11 cellular contexts compared by ENCODE assay signal in genomic region chr5:141889282-141889871, GRCh38. TPM values are rescaled to one million over a fixed set of nuclear protein-coding genes. Genes with fewer than 3 reads are reported as not detected.
A peak's percentile ranks its signal among the peaks of the same experiment; 100 is the strongest.
DNase-seq lines count a peak whose midpoint lies in the region; ATAC-seq, FAIRE-seq and TF ChIP-seq lines count a peak whose summit lies in the region.
"Had no signal": no experiment of that assay in that cellular context is flagged by ENCODE, and none has a peak within 500 bp of the region (broad histone marks: within the 10 kb centered on the region; RNA-seq: fewer than 3 reads in every experiment).

No MANE protein-coding gene starts in this region.

- DNase-seq in HFFc6 (no peak), adipocyte (ENCODE audit: low read depth) (peak; percentile 32), HepG2 (ENCODE audit: low spot score) (no peak), HK-2 (ENCODE audit: unreplicated experiment) (no peak)
- DNase-seq in stimulated activated naive B cell treated with anti-CD40 and anti-IgM and Interleukin-4, amounts not matched to agents 10 μg/mL and 1 μg/mL and 100 μg/mL, for 72 hours, result no peak
- no peak for DNase-seq in activated CD4-positive, alpha-beta T cell treated with anti-CD3 and anti-CD28 coated beads, Interleukin-2, amount 10 ng/mL, durations not matched to agents 7 days and 5 days
- DNase-seq: activated CD4-positive, alpha-beta memory T cell treated with anti-CD3 and anti-CD28 coated beads for 36 hours; cerebellar nuclear complex had no signal

- BruUV-seq in HepG2 (replicated peaks; lab: Mats Ljungman, UMichigan), result no TSS peak

- 16% methylated on average over 3 of the region's 3 CpGs for WGBS in HepG2 (ENCODE audit: low lambda C conversion rate)

- H3K79me2 ChIP-seq in HepG2 (ENCODE audit: insufficient read depth, low read length), result no peaks in the 10 kb centered on the region

- TF ChIP-seq EP300 in HepG2 (IDR thresholded peaks at IDR 0.05; ENCODE audit: low read depth in 2 of 2, low read length in 2 of 2), result no peak
- no peak for TF ChIP-seq EP300 in HepG2 (CRISPR knock-in tag; IDR thresholded peaks at IDR 0.05; ENCODE audit: borderline replicate concordance)

- in situ Hi-C loops in HepG2 (cut with HindIII; ENCODE audit: extremely low pct_ligation_motif_present, low pct_unique_long_range_greater_than_20kb), result no loop called here

- H3K9me3 Mint-ChIP-seq in HFFc6, result no peaks in the 10 kb centered on the region
- H3K9me3 Mint-ChIP-seq in stimulated activated naive B cell treated with anti-CD40 and anti-IgM and Interleukin-4, amounts not matched to agents 10 μg/mL and 1 μg/mL and 100 μg/mL, for 72 hours, result no peaks in the 10 kb centered on the region
- H3K9me3 Mint-ChIP-seq in activated CD4-positive, alpha-beta T cell treated with anti-CD3 and anti-CD28 coated beads, Interleukin-2, amount 10 ng/mL, durations not matched to agents 7 days and 5 days, result no peaks in the 10 kb centered on the region
- H3K9me3 Mint-ChIP-seq: activated CD4-positive, alpha-beta memory T cell treated with anti-CD3 and anti-CD28 coated beads for 36 hours had no signal

- H3K4me2 ChIP-seq in HepG2 (ENCODE audit: low read depth, low read length), result no peak overlapping the region

- FAIRE-seq in HepG2 (lab: Jason Lieb, UNC), result no peak

- no peaks in the 10 kb centered on the region for H3K9me3 ChIP-seq in adipocyte (ENCODE audit: control insufficient read depth, low read length)
- H3K9me3 ChIP-seq in HepG2 (ENCODE audit: low read length), result no peaks in the 10 kb centered on the region
- H3K9me3 ChIP-seq: right atrium auricular region had no signal

- H2AFZ ChIP-seq in HepG2 (ENCODE audit: low read length), result no peak overlapping the region

- TF ChIP-seq POLR2A in HepG2 (IDR thresholded peaks at IDR 0.05; ENCODE audit: insufficient read depth in 1 of 2, low read depth in 2 of 2, low read length in 2 of 2), result no peak

- no peak overlapping the region for H3K4me3 Mint-ChIP-seq in HFFc6
- no peak overlapping the region for H3K4me3 Mint-ChIP-seq in stimulated activated naive B cell treated with anti-CD40 and anti-IgM and Interleukin-4, amounts not matched to agents 10 μg/mL and 1 μg/mL and 100 μg/mL, for 72 hours
- H3K4me3 Mint-ChIP-seq in activated CD4-positive, alpha-beta T cell treated with anti-CD3 and anti-CD28 coated beads, Interleukin-2, amount 10 ng/mL, durations not matched to agents 7 days and 5 days, result no peak overlapping the region
- H3K4me3 Mint-ChIP-seq: activated CD4-positive, alpha-beta memory T cell treated with anti-CD3 and anti-CD28 coated beads for 36 hours had no signal

- no peaks in the 10 kb centered on the region for H3K4me1 ChIP-seq in adipocyte (ENCODE audit: control insufficient read depth, insufficient read depth, low read length)
- no peaks in the 10 kb centered on the region for H3K4me1 ChIP-seq in HepG2 (ENCODE audit: insufficient read depth, low read length)
- H3K4me1 ChIP-seq: right atrium auricular region had no signal

- peak; percentile 58 for TF ChIP-seq CTCF in C4-2B (conservative IDR thresholded peaks at IDR 0.05)
- TF ChIP-seq CTCF in HFFc6 (IDR thresholded peaks at IDR 0.05), result peak; percentile 69
- TF ChIP-seq CTCF in HepG2 (CRISPR knock-in tag; IDR thresholded peaks at IDR 0.05), result peak; percentile 43

- H3K9ac ChIP-seq in adipocyte (ENCODE audit: low read length) (no peak overlapping the region), HepG2 (ENCODE audit: insufficient read depth, low read depth, low read length) (no peak overlapping the region)

- H3K4me1 Mint-ChIP-seq in HFFc6 (ENCODE audit: low read depth), result no peaks in the 10 kb centered on the region
- H3K4me1 Mint-ChIP-seq in stimulated activated naive B cell treated with anti-CD40 and anti-IgM and Interleukin-4, amounts not matched to agents 10 μg/mL and 1 μg/mL and 100 μg/mL, for 72 hours, result peaks cover 3 to 6% of the 10 kb centered on the region in 2 donors
- H3K4me1 Mint-ChIP-seq in activated CD4-positive, alpha-beta T cell treated with anti-CD3 and anti-CD28 coated beads, Interleukin-2, amount 10 ng/mL, durations not matched to agents 7 days and 5 days, result no peaks in the 10 kb centered on the region

- H3K27ac ChIP-seq in C4-2B, result no peak overlapping the region
- no peak overlapping the region for H3K27ac ChIP-seq in HepG2 (ENCODE audit: extremely low read length, insufficient read depth, low read length)
- H3K27ac ChIP-seq: right atrium auricular region had no signal

- H3K4me3 ChIP-seq in adipocyte (ENCODE audit: low read length) (no peak overlapping the region), HepG2 (replicated peaks in 1 of 3; ENCODE audit: insufficient read depth in 1 of 3, low read depth in 2 of 3, low read length in 3 of 3) (no peak overlapping the region)
- H3K4me3 ChIP-seq: right atrium auricular region had no signal

- H4K20me1 ChIP-seq in HepG2 (ENCODE audit: insufficient read depth, low read length), result no peaks in the 10 kb centered on the region

- 0 out of 3 replicates have a peak, but pooled peaks have one; percentile 44 for ATAC-seq in HepG2
- ATAC-seq in stimulated activated naive B cell treated with anti-CD40 and anti-IgM and Interleukin-4, amounts not matched to agents 10 μg/mL and 1 μg/mL and 100 μg/mL, for 72 hours (replicated peaks), result no peak
- no peak for ATAC-seq in GM18873 (IDR thresholded peaks at IDR 0.05; ENCODE audit: low FRiP score, unreplicated experiment)

- peaks cover 22% of the 10 kb centered on the region for H3K27me3 Mint-ChIP-seq in HFFc6 (ENCODE audit: insufficient read depth)
- peaks cover 31 to 37% of the 10 kb centered on the region in 2 donors for H3K27me3 Mint-ChIP-seq in stimulated activated naive B cell treated with anti-CD40 and anti-IgM and Interleukin-4, amounts not matched to agents 10 μg/mL and 1 μg/mL and 100 μg/mL, for 72 hours
- peaks cover 25% of the 10 kb centered on the region for H3K27me3 Mint-ChIP-seq in activated CD4-positive, alpha-beta T cell treated with anti-CD3 and anti-CD28 coated beads, Interleukin-2, amount 10 ng/mL, durations not matched to agents 7 days and 5 days

- CTCF ChIA-PET in HepG2 (lab: Yijun Ruan, JAX; ENCODE audit: low intra/inter-chr PET ratio, low total read pairs), result interaction anchor here (0.7 to 2.3 kb wide), 2 partner anchors 56 to 71 kb away, joined by 3 to 17 read pairs; no protein-coding TSS in a partner anchor
- CTCF ChIA-PET in activated CD4-positive, alpha-beta T cell treated with anti-CD3 and anti-CD28 coated beads, Interleukin-2, amount 10 ng/mL, durations not matched to agents 7 days and 5 days (lab: Charles Lee), result interaction anchor here (0.6 to 1.8 kb wide), 3 partner anchors 186 to 224 kb away, joined by 3 to 6 read pairs (median 4); no protein-coding TSS in a partner anchor

- H3K27ac Mint-ChIP-seq in HFFc6, result no peak overlapping the region
- H3K27ac Mint-ChIP-seq in stimulated activated naive B cell treated with anti-CD40 and anti-IgM and Interleukin-4, amounts not matched to agents 10 μg/mL and 1 μg/mL and 100 μg/mL, for 72 hours, result no peak overlapping the region
- no peak overlapping the region for H3K27ac Mint-ChIP-seq in activated CD4-positive, alpha-beta T cell treated with anti-CD3 and anti-CD28 coated beads, Interleukin-2, amount 10 ng/mL, durations not matched to agents 7 days and 5 days
- H3K27ac Mint-ChIP-seq: activated CD4-positive, alpha-beta memory T cell treated with anti-CD3 and anti-CD28 coated beads for 36 hours had no signal

- intact Hi-C loops in HepG2 (cut with micrococcal nuclease; ENCODE audit: unreplicated experiment), result loop anchor here (1.0 kb wide), 1 partner anchor 71 kb away; no protein-coding TSS in a partner anchor

- H3K27me3 ChIP-seq in adipocyte (replicated peaks; ENCODE audit: control insufficient read depth, insufficient read depth, low read length) (peaks cover 15% of the 10 kb centered on the region), HepG2 (ENCODE audit: control insufficient read depth in 1 of 2, insufficient read depth in 2 of 2, low read length in 2 of 2) (no peaks in the 10 kb centered on the region)

- no peak for TF ChIP-seq RAD21 in HepG2 (CRISPR knock-in tag; IDR thresholded peaks at IDR 0.05)

- POLR2A ChIA-PET in HepG2 (lab: Yijun Ruan, JAX), result no interaction called here
- POLR2A ChIA-PET in activated CD4-positive, alpha-beta T cell treated with anti-CD3 and anti-CD28 coated beads, Interleukin-2, amount 10 ng/mL, durations not matched to agents 7 days and 5 days (lab: Charles Lee), result no interaction called here

- no peaks in the 10 kb centered on the region for H3K36me3 Mint-ChIP-seq in HFFc6 (ENCODE audit: low read depth)
- H3K36me3 Mint-ChIP-seq in stimulated activated naive B cell treated with anti-CD40 and anti-IgM and Interleukin-4, amounts not matched to agents 10 μg/mL and 1 μg/mL and 100 μg/mL, for 72 hours, result no peaks in the 10 kb centered on the region
- H3K36me3 Mint-ChIP-seq in activated CD4-positive, alpha-beta T cell treated with anti-CD3 and anti-CD28 coated beads, Interleukin-2, amount 10 ng/mL, durations not matched to agents 7 days and 5 days (ENCODE audit: low read depth), result no peaks in the 10 kb centered on the region
- H3K36me3 Mint-ChIP-seq: activated CD4-positive, alpha-beta memory T cell treated with anti-CD3 and anti-CD28 coated beads for 36 hours had no signal

- no peaks in the 10 kb centered on the region for H3K36me3 ChIP-seq in adipocyte (ENCODE audit: control insufficient read depth, insufficient read depth, low read length, severe bottlenecking)
- no peaks in the 10 kb centered on the region for H3K36me3 ChIP-seq in HepG2 (replicated peaks in 1 of 2; ENCODE audit: control insufficient read depth in 1 of 2, insufficient read depth in 2 of 2, low read length in 2 of 2)
- H3K36me3 ChIP-seq: right atrium auricular region had no signal

RNA-seq across cellular contexts. Expression of gene PCDH1, which starts 11.2 kb away (rescaled TPM):
- total RNA-seq in HFFc6 (2021; fragmentation: NEBNext Ultra II Directional; extraction: Animal tissue kit (Norgen Biotek cat#: 25700)), result under 1 TPM in 5 of 6 experiments, not detected in 1; 0.07 to 0.18 (median 0.07) TPM
- 0.11 and 0.13 TPM in 2 replicates for total RNA-seq in HepG2 (2016; rRNA removed; fragmentation: Illumina TruSeq; extraction: Trizol)
- total RNA-seq in HepG2 (2016; cell fraction: cytosol; rRNA removed; fragmentation: Illumina TruSeq; extraction: Trizol; ENCODE audit: low read depth), result not detected in 2 replicates
- 0.09 TPM in 1 of 2 replicates, not detected in the other for total RNA-seq in HepG2 (2016; cell fraction: insoluble cytoplasmic fraction; rRNA removed; fragmentation: Illumina TruSeq; extraction: Trizol)
- not detected in 2 replicates for total RNA-seq in HepG2 (2016; cell fraction: membrane; rRNA removed; fragmentation: Illumina TruSeq; extraction: Trizol)
- 0.31 TPM in 1 of 2 replicates, not detected in the other for total RNA-seq in HepG2 (2016; cell fraction: nucleus; rRNA removed; fragmentation: Illumina TruSeq; extraction: Trizol)
- 0.83 and 1.3 TPM in 2 replicates for polyA plus RNA-seq in HepG2 (2011; rRNA removed)
- polyA plus RNA-seq in HepG2 (2011; cell fraction: cytosol; rRNA removed), result 0.85 and 1.0 TPM in 2 replicates
- 0.83 and 0.90 TPM in 2 replicates for polyA plus RNA-seq in HepG2 (2011; cell fraction: nucleus; rRNA removed)
- polyA plus RNA-seq in HepG2 (2012), result 0.80 and 1.3 TPM in 2 replicates
- polyA plus RNA-seq in HepG2 (2016; cell fraction: cytosol; fragmentation: Illumina TruSeq; extraction: Trizol; ENCODE audit: low read depth), result 0.08 TPM in 1 of 2 replicates, not detected in the other
- polyA plus RNA-seq in HepG2 (2016; cell fraction: insoluble cytoplasmic fraction; fragmentation: Illumina TruSeq; extraction: Trizol; ENCODE audit: low read depth), result 0.11 TPM in 1 of 2 replicates, not detected in the other
- polyA plus RNA-seq in HepG2 (2016; cell fraction: membrane; fragmentation: Illumina TruSeq; extraction: Trizol; ENCODE audit: low read depth), result not detected in 2 replicates
- 0.25 TPM in 1 of 2 replicates, not detected in the other for polyA plus RNA-seq in HepG2 (2016; cell fraction: nucleus; fragmentation: Illumina TruSeq; extraction: Trizol; ENCODE audit: insufficient read depth, low read depth)
- 2.1 and 10.8 TPM in 2 replicates for polyA minus RNA-seq in HepG2 (2011; rRNA and poly(A)+ RNA removed; ENCODE audit: low replicate concordance)
- 1.6 and 1.9 TPM in 2 replicates for polyA minus RNA-seq in HepG2 (2011; cell fraction: cytosol; rRNA and poly(A)+ RNA removed)
- polyA minus RNA-seq in HepG2 (2011; cell fraction: nucleus; rRNA and poly(A)+ RNA removed), result 0.75 and 0.77 TPM in 2 replicates
- total RNA-seq in activated CD4-positive, alpha-beta T cell treated with anti-CD3 and anti-CD28 coated beads, Interleukin-2, amount 10 ng/mL, durations not matched to agents 7 days and 5 days, result not detected
- total RNA-seq: activated CD4-positive, alpha-beta memory T cell treated with anti-CD3 and anti-CD28 coated beads for 36 hours had no signal

RNA-seq across cellular contexts. Expression of gene DELE1, which starts 34.3 kb away (rescaled TPM):
- 10 to 100 TPM; 44.4 to 54.2 (median 46.7) TPM for total RNA-seq in HFFc6 (2021; fragmentation: NEBNext Ultra II Directional; extraction: Animal tissue kit (Norgen Biotek cat#: 25700))
- 46.5 and 57.5 TPM in 2 replicates for total RNA-seq in HepG2 (2016; rRNA removed; fragmentation: Illumina TruSeq; extraction: Trizol)
- 7.7 and 8.6 TPM in 2 replicates for total RNA-seq in HepG2 (2016; cell fraction: cytosol; rRNA removed; fragmentation: Illumina TruSeq; extraction: Trizol; ENCODE audit: low read depth)
- total RNA-seq in HepG2 (2016; cell fraction: insoluble cytoplasmic fraction; rRNA removed; fragmentation: Illumina TruSeq; extraction: Trizol), result 44.4 and 53.9 TPM in 2 replicates
- total RNA-seq in HepG2 (2016; cell fraction: membrane; rRNA removed; fragmentation: Illumina TruSeq; extraction: Trizol), result 23.5 and 25.7 TPM in 2 replicates
- 61.2 and 73.5 TPM in 2 replicates for total RNA-seq in HepG2 (2016; cell fraction: nucleus; rRNA removed; fragmentation: Illumina TruSeq; extraction: Trizol)
- 90.3 and 97.1 TPM in 2 replicates for polyA plus RNA-seq in HepG2 (2011; rRNA removed)
- 44.7 and 66.5 TPM in 2 replicates for polyA plus RNA-seq in HepG2 (2011; cell fraction: cytosol; rRNA removed)
- polyA plus RNA-seq in HepG2 (2011; cell fraction: nucleus; rRNA removed), result 267 and 277 TPM in 2 replicates
- 44.3 and 49.8 TPM in 2 replicates for polyA plus RNA-seq in HepG2 (2012)
- 8.6 and 10.7 TPM in 2 replicates for polyA plus RNA-seq in HepG2 (2016; cell fraction: cytosol; fragmentation: Illumina TruSeq; extraction: Trizol; ENCODE audit: low read depth)
- 46.9 and 52.3 TPM in 2 replicates for polyA plus RNA-seq in HepG2 (2016; cell fraction: insoluble cytoplasmic fraction; fragmentation: Illumina TruSeq; extraction: Trizol; ENCODE audit: low read depth)
- polyA plus RNA-seq in HepG2 (2016; cell fraction: membrane; fragmentation: Illumina TruSeq; extraction: Trizol; ENCODE audit: low read depth), result 20.4 and 27.3 TPM in 2 replicates
- 113 TPM in 2 replicates for polyA plus RNA-seq in HepG2 (2016; cell fraction: nucleus; fragmentation: Illumina TruSeq; extraction: Trizol; ENCODE audit: insufficient read depth, low read depth)
- 120 and 133 TPM in 2 replicates for polyA minus RNA-seq in HepG2 (2011; rRNA and poly(A)+ RNA removed; ENCODE audit: low replicate concordance)
- polyA minus RNA-seq in HepG2 (2011; cell fraction: cytosol; rRNA and poly(A)+ RNA removed), result 27.7 and 33.0 TPM in 2 replicates
- polyA minus RNA-seq in HepG2 (2011; cell fraction: nucleus; rRNA and poly(A)+ RNA removed), result 76.1 and 82.6 TPM in 2 replicates
- 10 to 100 TPM; 71.5 to 72.1 TPM for total RNA-seq in activated CD4-positive, alpha-beta T cell treated with anti-CD3 and anti-CD28 coated beads, Interleukin-2, amount 10 ng/mL, durations not matched to agents 7 days and 5 days
